Comparison of ENCODE assay signal across 24 cellular contexts in the genomic region with DNA sequence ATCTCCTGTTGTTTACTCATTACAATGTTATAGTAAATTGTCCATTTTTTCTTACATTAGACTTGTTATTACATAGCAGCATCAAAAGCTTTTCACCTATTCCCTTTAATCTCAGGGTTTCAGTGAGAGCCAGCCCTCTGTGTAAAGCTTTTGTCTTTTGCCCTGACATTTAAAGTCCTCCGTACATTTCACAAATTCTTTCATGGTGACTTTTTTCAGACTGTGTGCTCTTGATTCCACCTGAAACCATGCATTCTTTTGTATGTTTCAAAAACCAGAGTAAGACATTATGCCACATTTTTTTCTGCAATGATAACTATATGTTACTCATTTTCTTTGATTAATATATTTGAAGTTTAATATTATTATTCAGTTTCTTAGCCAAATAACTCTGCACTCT.
"Had no signal": no experiment of that assay in that cellular context is flagged by ENCODE, and none has a peak within 500 bp of the region (broad histone marks: within the 10 kb centered on the region; RNA-seq: fewer than 3 reads in every experiment).

No MANE protein-coding gene starts in this region.

- H3K9me3 ChIP-seq: MG63, SJCRH30 had no signal

- ATAC-seq: Right ventricle myocardium inferior, SK-N-SH treated with all-trans-retinoic acid at 6 μM for 48 hours had no signal

- DNase-seq: IMR-90, Karpas-422, KG1, MG63, NCI-H1092, NCI-H1105 treated with DMSO at 0.1 percent for 48 hours, NCI-H1417 treated with DMSO at 0.1 percent for 48 hours, NCI-H146, NCI-H1694 treated with DMSO at 0.1 percent for 48 hours, NCI-H1930, NCI-H2081, NCI-H2171, NCI-H226, NCI-H446, NCI-H510A, NCI-H524 treated with DMSO at 0.1 percent for 48 hours, NCI-H69, NCI-H774, RPMI8226, SHP77 treated with DMSO at 0.1 percent for 48 hours, SJCRH30 had no signal

- H3K4me1 ChIP-seq: SJCRH30 had no signal

- H3K27me3 ChIP-seq: MG63, SJCRH30 had no signal

- H3K36me3 ChIP-seq: MG63, SJCRH30 had no signal

- H3K4me3 ChIP-seq: MG63, SJCRH30 had no signal

- FAIRE-seq: RCC 7860 had no signal

- H3K27ac ChIP-seq: SJCRH30 had no signal
